Comparison of ENCODE assay signal across 11 cellular contexts in genomic region chr18:28108801-28109200, GRCh38.
DNase-seq lines count a peak whose midpoint lies in the region; ATAC-seq, FAIRE-seq and TF ChIP-seq lines count a peak whose summit lies in the region.
"Had no signal": no experiment of that assay in that cellular context is flagged by ENCODE, and none has a peak within 500 bp of the region (broad histone marks: within the 10 kb centered on the region; RNA-seq: fewer than 3 reads in every experiment).

No MANE protein-coding gene starts in this region.

- H3K79me2 ChIP-seq in GM23338 (replicated peaks; ENCODE audit: insufficient read depth) (no peaks in the 10 kb centered on the region), keratinocyte (ENCODE audit: control insufficient read depth, insufficient read depth, low read length) (no peaks in the 10 kb centered on the region)

- H3K4me2 ChIP-seq in GM23338: no peak overlapping the region; the same call in 1 of the 2 replicates
- H3K4me2 ChIP-seq in keratinocyte (ENCODE audit: control insufficient read depth, extremely low read depth, insufficient read depth, low read depth, low read length): no peak overlapping the region
- H3K4me2 ChIP-seq: BLaER1 treated with 17β-estradiol and CSF1 and Interleukin-3, amounts not matched to agents 10 nM and 100 nM had no signal

- no peak overlapping the region for H3K4me3 ChIP-seq in A673 (ENCODE audit: low read depth, low read length, poor library complexity, severe bottlenecking)
- H3K4me3 ChIP-seq in GM23338: no peak overlapping the region
- no peak overlapping the region for H3K4me3 ChIP-seq in WERI-Rb-1 (ENCODE audit: low read depth, low read length)
- H3K4me3 ChIP-seq in keratinocyte (ENCODE audit: control insufficient read depth in 2 of 3, extremely low read depth in 1 of 3, insufficient read depth in 2 of 3, low read depth in 1 of 3, low read length in 3 of 3): no peak overlapping the region
- H3K4me3 ChIP-seq in testis: no peak overlapping the region
- H3K4me3 ChIP-seq: BLaER1 treated with 17β-estradiol and CSF1 and Interleukin-3, amounts not matched to agents 10 nM and 100 nM had no signal

- peaks cover 3% of the 10 kb centered on the region for H3K27me3 Mint-ChIP-seq in GM23338 (ENCODE audit: insufficient read depth, low read depth, poor library complexity)

- dilution Hi-C loops in keratinocyte (cut with MboI; ENCODE audit: extremely low pct_ligation_motif_present, low sequenced_read_pairs): no loop called here

- H3F3A ChIP-seq in GM23338 (replicated peaks; ENCODE audit: low read depth): no peaks in the 10 kb centered on the region

- no peaks in the 10 kb centered on the region for H3K4me1 ChIP-seq in A673 (ENCODE audit: insufficient read depth, low read length, poor library complexity, severe bottlenecking)
- peaks cover 46% of the 10 kb centered on the region for H3K4me1 ChIP-seq in GM23338 (ENCODE audit: insufficient read depth)
- H3K4me1 ChIP-seq in keratinocyte (ENCODE audit: control insufficient read depth, extremely low read depth, insufficient read depth, low read length): no peaks in the 10 kb centered on the region
- peaks cover 25% of the 10 kb centered on the region for H3K4me1 ChIP-seq in testis
- H3K4me1 ChIP-seq: BLaER1 treated with 17β-estradiol and CSF1 and Interleukin-3, amounts not matched to agents 10 nM and 100 nM had no signal

- no peaks in the 10 kb centered on the region for H3K9me2 ChIP-seq in GM23338 (ENCODE audit: insufficient read depth)

- H4K20me1 ChIP-seq in GM23338 (replicated peaks; ENCODE audit: insufficient read depth): no peaks in the 10 kb centered on the region
- no peaks in the 10 kb centered on the region for H4K20me1 ChIP-seq in keratinocyte (ENCODE audit: control insufficient read depth, extremely low read depth, insufficient read depth, low read length)
- H4K20me1 ChIP-seq: BLaER1 treated with 17β-estradiol and CSF1 and Interleukin-3, amounts not matched to agents 10 nM and 100 nM had no signal

- H3K27ac ChIP-seq in A673 (ENCODE audit: low read depth, low read length, poor library complexity, severe bottlenecking): no peak overlapping the region
- H3K27ac ChIP-seq in GM23338 (ENCODE audit: low read depth): no peak overlapping the region
- no peak overlapping the region for H3K27ac ChIP-seq in WERI-Rb-1
- no peak overlapping the region for H3K27ac ChIP-seq in keratinocyte (ENCODE audit: control insufficient read depth, insufficient read depth, low read length)
- no peak overlapping the region for H3K27ac ChIP-seq in testis
- H3K27ac ChIP-seq: BLaER1 treated with 17β-estradiol and CSF1 and Interleukin-3, amounts not matched to agents 10 nM and 100 nM had no signal

- 62 to 71% methylated on average over 3 of the region's 3 CpGs for WGBS in testis, 2 donors

- H3K4me1 Mint-ChIP-seq in GM23338: peaks cover 49% of the 10 kb centered on the region

- no peaks in the 10 kb centered on the region for H3K36me3 ChIP-seq in A673 (ENCODE audit: insufficient read depth, low read length, poor library complexity, severe bottlenecking)
- H3K36me3 ChIP-seq in GM23338 (ENCODE audit: insufficient read depth): no peaks in the 10 kb centered on the region
- H3K36me3 ChIP-seq in WERI-Rb-1: no peaks in the 10 kb centered on the region; the same call in 1 of the 2 replicates
- no peaks in the 10 kb centered on the region for H3K36me3 ChIP-seq in keratinocyte (ENCODE audit: control insufficient read depth in 2 of 2, extremely low read depth in 1 of 2, insufficient read depth in 2 of 2, low read length in 2 of 2)
- H3K36me3 ChIP-seq in testis (ENCODE audit: low read depth, missing control alignments): no peaks in the 10 kb centered on the region
- H3K36me3 ChIP-seq: BLaER1 treated with 17β-estradiol and CSF1 and Interleukin-3, amounts not matched to agents 10 nM and 100 nM had no signal

- no peak overlapping the region; the same call in 1 of the 2 replicates for H3K27ac Mint-ChIP-seq in GM23338

- no peak for TF ChIP-seq POLR2A in testis (IDR thresholded peaks at IDR 0.05)

- H3K4me3 Mint-ChIP-seq in GM23338: no peak overlapping the region

- H3K9me1 ChIP-seq in keratinocyte (ENCODE audit: control insufficient read depth, extremely low read depth, insufficient read depth, low read length): no peaks in the 10 kb centered on the region

- CTCF ChIA-PET in A673 (lab: Charles Lee): no interaction called here

- no peaks in the 10 kb centered on the region for H3K36me3 Mint-ChIP-seq in GM23338 (ENCODE audit: low read depth)

- TF ChIP-seq CTCF in A673 (conservative IDR thresholded peaks at IDR 0.05; ENCODE audit: low read depth, low read length) (no peak; the same call in 1 of the 2 replicates), GM23338 (conservative IDR thresholded peaks at IDR 0.05; ENCODE audit: low read depth in 2 of 2) (peak; percentile 16 to 30; a peak in 3 of 4 replicates), WERI-Rb-1 (IDR thresholded peaks at IDR 0.05; ENCODE audit: low read depth, low read length) (0 out of 2 replicates have a peak, but pooled peaks have one; percentile 20), keratinocyte (optimal IDR thresholded peaks at IDR 0.05 in 1 of 3, IDR thresholded peaks at IDR 0.05 in 1 of 3, conservative IDR thresholded peaks at IDR 0.05 in 1 of 3; ENCODE audit: extremely low read depth in 1 of 3, insufficient read depth in 2 of 3, low read length in 3 of 3) (peak; percentile 18 to 34 (median 22)), testis (IDR thresholded peaks at IDR 0.05) (no peak)

- ATAC-seq in GM23338 (no peak), GM18502 (IDR thresholded peaks at IDR 0.05; ENCODE audit: poor library complexity, unreplicated experiment) (no peak), GM19467 (IDR thresholded peaks at IDR 0.05; ENCODE audit: unreplicated experiment) (no peak), HG03439 (IDR thresholded peaks at IDR 0.05; ENCODE audit: unreplicated experiment) (no peak)

- FAIRE-seq in keratinocyte (lab: Jason Lieb, UNC): peak; percentile 76

- peak; percentile 18 for DNase-seq in A673 (ENCODE audit: low spot score)
- no peak for DNase-seq in GM23338 (ENCODE audit: low spot score)
- DNase-seq in WERI-Rb-1: no peak
- no peak for DNase-seq in keratinocyte (ENCODE audit: low read depth, low spot score)
- DNase-seq in testis: no peak
- DNase-seq: amniotic stem cell, SHP77 treated with DMSO at 0.1 percent for 48 hours had no signal

- no peak overlapping the region for H2AFZ ChIP-seq in GM23338
- no peak overlapping the region for H2AFZ ChIP-seq in keratinocyte (ENCODE audit: control insufficient read depth, low read length)

- H3K9ac ChIP-seq in keratinocyte (ENCODE audit: control insufficient read depth, extremely low read depth, insufficient read depth, low read length): no peak overlapping the region
- H3K9ac ChIP-seq: BLaER1 treated with 17β-estradiol and CSF1 and Interleukin-3, amounts not matched to agents 10 nM and 100 nM had no signal

- intact Hi-C loops in A673 (cut with micrococcal nuclease; ENCODE audit: unreplicated experiment) (no loop called here), testis (cut with DNase I; ENCODE audit: low total_unique reads) (no loop called here)

- no TSS peak for BruUV-seq in A673 (replicated peaks; lab: Mats Ljungman, UMichigan)

- H3K9me3 Mint-ChIP-seq in GM23338: no peaks in the 10 kb centered on the region

- H3K9me3 ChIP-seq in A673 (ENCODE audit: low read depth, low read length, poor library complexity, severe bottlenecking): no peaks in the 10 kb centered on the region
- H3K9me3 ChIP-seq in WERI-Rb-1 (ENCODE audit: severe bottlenecking): no peaks in the 10 kb centered on the region
- H3K9me3 ChIP-seq in keratinocyte (ENCODE audit: control insufficient read depth, low read depth, low read length): no peaks in the 10 kb centered on the region
- H3K9me3 ChIP-seq in testis: no peaks in the 10 kb centered on the region
- H3K9me3 ChIP-seq: BLaER1 treated with 17β-estradiol and CSF1 and Interleukin-3, amounts not matched to agents 10 nM and 100 nM had no signal

- POLR2A ChIA-PET in A673 (lab: Charles Lee; ENCODE audit: low non-redundant PET): no interaction called here

- H3K27me3 ChIP-seq in A673 (replicated peaks; ENCODE audit: insufficient read depth, low read depth, low read length, poor library complexity): peaks cover 6% of the 10 kb centered on the region
- no peaks in the 10 kb centered on the region for H3K27me3 ChIP-seq in GM23338 (ENCODE audit: insufficient read depth)
- no peaks in the 10 kb centered on the region for H3K27me3 ChIP-seq in WERI-Rb-1 (ENCODE audit: insufficient read depth, low read depth, severe bottlenecking)
- H3K27me3 ChIP-seq in keratinocyte (ENCODE audit: control insufficient read depth, extremely low read depth, insufficient read depth, low read length): no peaks in the 10 kb centered on the region
- H3K27me3 ChIP-seq in testis: no peaks in the 10 kb centered on the region
- H3K27me3 ChIP-seq: BLaER1 treated with 17β-estradiol and CSF1 and Interleukin-3, amounts not matched to agents 10 nM and 100 nM had no signal

TF ChIP-seq in GM23338, 12 proteins besides CTCF, POLR2A, EP300 and RAD21 (continues in another document):
- TF ChIP-seq ETS1 (IDR thresholded peaks at IDR 0.05): no peak
- TF ChIP-seq EZH2phosphoT487 (IDR thresholded peaks at IDR 0.05; ENCODE audit: unreplicated experiment): no peak
- no peak for TF ChIP-seq EZH2 (IDR thresholded peaks at IDR 0.05; ENCODE audit: low read depth, unreplicated experiment)

Comparison
In these comparisons a context has a peak if more than half of its experiments do, and no peak if none do; other contexts are left out.
1. CTCF ChIP-seq: peak in GM23338 (2 of 2), WERI-Rb-1 (single experiment) and keratinocyte (3 of 3); none in A673 (single experiment) and testis (0 of 3).